Comparison of ENCODE assay signal across 4 cellular contexts in genomic region chrX:149687991-149688390, GRCh38. TPM values are rescaled to one million over a fixed set of nuclear protein-coding genes. Genes with fewer than 3 reads are reported as not detected.
"Had no signal": no experiment of that assay in that cellular context is flagged by ENCODE, and none has a peak within 500 bp of the region (broad histone marks: within the 10 kb centered on the region; RNA-seq: fewer than 3 reads in every experiment).

No MANE protein-coding gene starts in this region.

- H3K4me3 ChIP-seq: GM12878 had no signal

- DNase-seq: GDM1, GF-D8 had no signal

RNA-seq across cellular contexts. Expression of gene MAGEA11, which starts 23.9 kb away (rescaled TPM):
- total RNA-seq: G401, GM12878 had no signal
